8 cellular contexts compared by ENCODE assay signal in the genomic region with DNA sequence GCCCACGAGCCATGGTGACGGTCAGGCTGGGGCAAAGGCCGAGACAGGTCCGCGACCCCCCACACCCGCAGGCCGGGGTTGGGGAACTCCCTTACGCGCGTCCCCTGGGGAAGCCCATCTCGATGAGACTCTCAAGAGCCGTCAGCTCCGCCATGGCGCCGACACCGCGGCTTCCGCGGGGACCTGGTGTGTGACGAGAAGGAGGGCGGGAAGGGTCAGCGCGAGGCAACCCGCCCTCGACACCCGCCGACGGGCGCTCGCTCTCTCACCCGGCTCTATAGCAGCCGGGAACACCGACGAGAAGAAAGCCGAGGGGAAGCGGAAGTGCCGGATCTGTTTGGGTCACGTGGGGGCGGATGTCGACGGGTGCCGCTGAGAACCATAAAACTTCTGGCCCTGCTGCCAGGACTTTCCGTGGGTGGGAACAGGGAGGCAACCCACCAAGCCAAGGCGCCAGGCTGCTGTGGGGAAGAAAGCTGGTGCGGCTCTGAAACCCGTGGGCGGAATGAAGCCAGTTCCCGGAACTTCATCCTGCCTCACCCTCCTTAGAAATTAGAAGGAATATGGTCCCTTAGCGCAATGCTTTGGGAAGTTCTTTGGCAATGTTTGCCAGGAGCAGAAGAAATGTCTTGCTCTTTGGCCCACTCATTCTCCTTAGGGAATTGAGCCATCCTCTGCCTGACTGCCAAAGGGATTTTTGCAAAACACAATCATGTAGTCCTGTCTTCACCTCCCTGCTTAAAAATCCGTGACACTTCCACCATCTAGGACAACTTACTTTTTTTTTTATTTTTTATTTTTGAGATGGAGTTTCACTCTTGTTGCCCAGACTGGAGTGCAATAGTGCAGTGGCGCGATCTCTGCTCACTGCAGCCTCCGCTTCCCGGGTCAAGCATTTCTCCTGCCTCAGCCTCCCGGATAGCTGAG. TPM values are rescaled to one million over a fixed set of nuclear protein-coding genes. Genes with fewer than 3 reads are reported as not detected.
A peak's percentile ranks its signal among the peaks of the same experiment; 100 is the strongest.
DNase-seq lines count a peak whose midpoint lies in the region; TF ChIP-seq lines count a peak whose summit lies in the region.

A gene with protein sequence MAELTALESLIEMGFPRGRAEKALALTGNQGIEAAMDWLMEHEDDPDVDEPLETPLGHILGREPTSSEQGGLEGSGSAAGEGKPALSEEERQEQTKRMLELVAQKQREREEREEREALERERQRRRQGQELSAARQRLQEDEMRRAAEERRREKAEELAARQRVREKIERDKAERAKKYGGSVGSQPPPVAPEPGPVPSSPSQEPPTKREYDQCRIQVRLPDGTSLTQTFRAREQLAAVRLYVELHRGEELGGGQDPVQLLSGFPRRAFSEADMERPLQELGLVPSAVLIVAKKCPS (minus strand): TSS at position 304 of the 927 bp plus-strand sequence. CDS start 150 bp downstream, at position 154.

- no peaks in the 10 kb centered on the region; the same call in 1 of the 2 replicates for H3K79me2 ChIP-seq in OCI-LY1 (ENCODE audit: insufficient read depth, low read length)

- DNase-seq in AG09309 (ENCODE audit: low read depth) (no peak), GM19238 (ENCODE audit: insufficient read length, low spot score) (peak; percentile 91), HUDEP-2 (lab: John Stamatoyannopoulos, UW; ENCODE audit: unreplicated experiment in 76 of 76) (peak in 72 of 76 experiments; percentile 23 to 90 (median 76)), mesothelial cell of epicardium (ENCODE audit: low spot score in 2 of 2, unreplicated experiment in 2 of 2) (peak; percentile 54 to 83)
- DNase-seq in activated CD8-positive, alpha-beta memory T cell treated with anti-CD3 and anti-CD28 coated beads, Interleukin-2, amount 50 U/mL, for 24 hours (ENCODE audit: extremely low read depth) = peak; percentile 77
- peak; percentile 72 to 81 for DNase-seq in stimulated activated CD8-positive, alpha-beta memory T cell treated with anti-CD3 and anti-CD28 coated beads, Interleukin-15, amount 100 ng/mL, for 4 hours (ENCODE audit: low read depth in 2 of 2)

- H3K27me3 Mint-ChIP-seq in mesothelial cell of epicardium (ENCODE audit: low read depth) = no peaks in the 10 kb centered on the region

- peaks cover 26% of the 10 kb centered on the region for H3K4me1 Mint-ChIP-seq in mesothelial cell of epicardium

- H3K9me2 ChIP-seq in OCI-LY1 (ENCODE audit: low read depth, low read length) = no peaks in the 10 kb centered on the region

- peaks cover 25% of the 10 kb centered on the region; the same call in 1 of the 2 replicates for H3K36me3 ChIP-seq in OCI-LY1 (ENCODE audit: insufficient read depth, low read length)

- H3K27ac Mint-ChIP-seq in mesothelial cell of epicardium = peak within 1 kb of the TSS; percentile 98

- H3K4me3 ChIP-seq in AG09309 (ENCODE audit: control insufficient read depth, low read depth, low read length) (peak within 1 kb of the TSS; percentile 96), OCI-LY1 (ENCODE audit: low read depth, low read length, poor library complexity, severe bottlenecking) (peak within 1 kb of the TSS; percentile 95)

- H4K20me1 ChIP-seq in OCI-LY1 (ENCODE audit: insufficient read depth, low read length) = no peaks in the 10 kb centered on the region

- no peaks in the 10 kb centered on the region for H3F3A ChIP-seq in OCI-LY1 (ENCODE audit: insufficient read depth, low read length)

- H3K27ac ChIP-seq in OCI-LY1 (ENCODE audit: low read depth, low read length, poor library complexity, severe bottlenecking) = peak within 1 kb of the TSS; percentile 76

- H3K9me3 ChIP-seq in OCI-LY1 (ENCODE audit: low read length) = no peaks in the 10 kb centered on the region

- in situ Hi-C loops in endometrial microvascular endothelial cells (cut with HindIII; ENCODE audit: inconsistent ontology term, low pct_unique_long_range_greater_than_20kb, low sequenced_read_pairs) = no loop called here

- H3K9ac ChIP-seq in OCI-LY1 (ENCODE audit: low read length) = peak within 1 kb of the TSS; percentile 94

- TF ChIP-seq CTCF in AG09309 (IDR thresholded peaks at IDR 0.05; ENCODE audit: control insufficient read depth, insufficient read depth, low read depth, low read length, missing control alignments) (no peak), OCI-LY1 (IDR thresholded peaks at IDR 0.05; ENCODE audit: low read length) (no peak), mesothelial cell of epicardium (IDR thresholded peaks at IDR 0.05; ENCODE audit: unreplicated experiment) (no peak)

- H2AFZ ChIP-seq in OCI-LY1 (ENCODE audit: low read length) = peak within 1 kb of the TSS; percentile 43; the same call in 1 of the 2 replicates

- H3K9me3 Mint-ChIP-seq in mesothelial cell of epicardium = no peaks in the 10 kb centered on the region

- H3K4me2 ChIP-seq in OCI-LY1 (ENCODE audit: low read length) = peak within 1 kb of the TSS; percentile 94

- H3K27me3 ChIP-seq in OCI-LY1 (ENCODE audit: insufficient read depth, low read length) = no peaks in the 10 kb centered on the region

- H3K36me3 Mint-ChIP-seq in mesothelial cell of epicardium = peaks cover 15% of the 10 kb centered on the region

- peaks cover 36% of the 10 kb centered on the region for H3K4me1 ChIP-seq in OCI-LY1 (ENCODE audit: insufficient read depth, low read length, severe bottlenecking)

- peak within 1 kb of the TSS; percentile 91 for H3K4me3 Mint-ChIP-seq in mesothelial cell of epicardium

RNA-seq across cellular contexts. Expression of the gene that starts here (rescaled TPM):
- total RNA-seq in endometrial microvascular endothelial cells (ENCODE audit: inconsistent ontology term) (89.8 TPM), mesothelial cell of epicardium (112 to 119 TPM (median 118 TPM) in 3 replicates)
